ENCODE assay signal across 27 cellular contexts in genomic region chr11:75203138-75203537, GRCh38. TPM values are rescaled to one million over a fixed set of nuclear protein-coding genes. Genes with fewer than 3 reads are reported as not detected.
DNase-seq lines count a peak whose midpoint lies in the region; ATAC-seq and TF ChIP-seq lines count a peak whose summit lies in the region.
"Had no signal": no experiment of that assay in that cellular context is flagged by ENCODE, and none has a peak within 500 bp of the region (broad histone marks: within the 10 kb centered on the region; RNA-seq: fewer than 3 reads in every experiment).

No MANE protein-coding gene starts in this region.

- no peak for TF ChIP-seq POLR2A in right lobe of liver (IDR thresholded peaks at IDR 0.05)

- H3K4me3 ChIP-seq in endodermal cell (ENCODE audit: low read length): no peak overlapping the region
- no peak overlapping the region for H3K4me3 ChIP-seq in right lobe of liver
- H3K4me3 ChIP-seq: GM23338, HAP-1, Peyer's patch, SK-N-MC had no signal

- intact Hi-C loops in right lobe of liver (cut with DNase I) (loop anchor here in 1 of 2 donors (5.0 kb wide), 1 partner anchor 36 kb away; no protein-coding TSS in a partner anchor), sciatic nerve (cut with DNase I) (no loop called here)

- H3K27ac ChIP-seq in endodermal cell (ENCODE audit: low read depth, low read length) (no peak overlapping the region), right lobe of liver (peak overlapping the region; percentile 20 to 90 (median 68))
- H3K27ac ChIP-seq: KMS-11, SK-N-MC had no signal

- H3K9ac ChIP-seq in endodermal cell (ENCODE audit: extremely low read depth, low read length, poor library complexity, severe bottlenecking): no peak overlapping the region
- H3K9ac ChIP-seq: KMS-11 had no signal

- peaks cover 4% of the 10 kb centered on the region for H3K27me3 Mint-ChIP-seq in endodermal cell (ENCODE audit: insufficient read depth)
- H3K27me3 Mint-ChIP-seq in stimulated activated memory B cell treated with anti-CD40 and anti-IgM and Interleukin-4, amounts not matched to agents 10 μg/mL and 1 μg/mL and 100 μg/mL, for 72 hours: no peaks in the 10 kb centered on the region
- H3K27me3 Mint-ChIP-seq in stimulated activated naive B cell treated with anti-CD40 and anti-IgM and Interleukin-4, amounts not matched to agents 10 μg/mL and 1 μg/mL and 100 μg/mL, for 72 hours: peaks cover 13 to 23% of the 10 kb centered on the region in 2 donors

- 88 to 94% methylated on average over 3 to 13 of the region's 13 CpGs for WGBS in endodermal cell (ENCODE audit: insufficient coverage in 1 of 2, insufficient read length in 1 of 2), 2 experiments
- WGBS in right lobe of liver (ENCODE audit: insufficient coverage, low coverage, low lambda C conversion rate, missing lambda C conversion rate): 80% methylated on average over 1 of the region's 13 CpGs

- H3K27me3 ChIP-seq in endodermal cell (ENCODE audit: control insufficient read depth, insufficient read depth, low read length, poor library complexity, severe bottlenecking) (peaks cover 12% of the 10 kb centered on the region), right lobe of liver (no peaks in the 10 kb centered on the region)
- H3K27me3 ChIP-seq: Peyer's patch had no signal

- H3K36me3 ChIP-seq in endodermal cell (ENCODE audit: control insufficient read depth, insufficient read depth, low read length): no peaks in the 10 kb centered on the region
- H3K36me3 ChIP-seq in right lobe of liver: peaks cover 0 to 52% (median 11%) of the 10 kb centered on the region in 4 donors
- H3K36me3 ChIP-seq: HAP-1 had no signal

- ATAC-seq in right lobe of liver: no peak
- peak; percentile 5 for ATAC-seq in stimulated activated memory B cell treated with anti-CD40 and anti-IgM and Interleukin-4, amounts not matched to agents 10 μg/mL and 1 μg/mL and 100 μg/mL, for 72 hours
- no peak for ATAC-seq in stimulated activated naive B cell treated with anti-CD40 and anti-IgM and Interleukin-4, amounts not matched to agents 10 μg/mL and 1 μg/mL and 100 μg/mL, for 72 hours (replicated peaks)
- no peak for ATAC-seq in sciatic nerve
- ATAC-seq: GM23338 had no signal

- no peaks in the 10 kb centered on the region for H3K36me3 Mint-ChIP-seq in endodermal cell (ENCODE audit: low read depth)
- no peaks in the 10 kb centered on the region for H3K36me3 Mint-ChIP-seq in stimulated activated memory B cell treated with anti-CD40 and anti-IgM and Interleukin-4, amounts not matched to agents 10 μg/mL and 1 μg/mL and 100 μg/mL, for 72 hours
- no peaks in the 10 kb centered on the region for H3K36me3 Mint-ChIP-seq in stimulated activated naive B cell treated with anti-CD40 and anti-IgM and Interleukin-4, amounts not matched to agents 10 μg/mL and 1 μg/mL and 100 μg/mL, for 72 hours
- H3K36me3 Mint-ChIP-seq: CD4-positive, CD25-positive, alpha-beta regulatory T cell; IgD-negative memory B cell had no signal

- H3K9me3 Mint-ChIP-seq in endodermal cell: no peaks in the 10 kb centered on the region
- no peaks in the 10 kb centered on the region for H3K9me3 Mint-ChIP-seq in stimulated activated memory B cell treated with anti-CD40 and anti-IgM and Interleukin-4, amounts not matched to agents 10 μg/mL and 1 μg/mL and 100 μg/mL, for 72 hours
- no peaks in the 10 kb centered on the region for H3K9me3 Mint-ChIP-seq in stimulated activated naive B cell treated with anti-CD40 and anti-IgM and Interleukin-4, amounts not matched to agents 10 μg/mL and 1 μg/mL and 100 μg/mL, for 72 hours
- H3K9me3 Mint-ChIP-seq: CD4-positive, CD25-positive, alpha-beta regulatory T cell; GM23338; HFFc6; IgD-negative memory B cell had no signal

- H3K9me3 ChIP-seq in endodermal cell (ENCODE audit: control insufficient read depth, low read length) (no peaks in the 10 kb centered on the region), right lobe of liver (no peaks in the 10 kb centered on the region)
- H3K9me3 ChIP-seq: HAP-1, Peyer's patch had no signal

- no peak overlapping the region for H3K4me3 Mint-ChIP-seq in endodermal cell
- no peak overlapping the region for H3K4me3 Mint-ChIP-seq in stimulated activated memory B cell treated with anti-CD40 and anti-IgM and Interleukin-4, amounts not matched to agents 10 μg/mL and 1 μg/mL and 100 μg/mL, for 72 hours
- no peak overlapping the region for H3K4me3 Mint-ChIP-seq in stimulated activated naive B cell treated with anti-CD40 and anti-IgM and Interleukin-4, amounts not matched to agents 10 μg/mL and 1 μg/mL and 100 μg/mL, for 72 hours
- H3K4me3 Mint-ChIP-seq: CD4-positive, CD25-positive, alpha-beta regulatory T cell; GM23338; HFFc6; IgD-negative memory B cell had no signal

- no peak overlapping the region for H3K27ac Mint-ChIP-seq in endodermal cell
- no peak overlapping the region for H3K27ac Mint-ChIP-seq in stimulated activated memory B cell treated with anti-CD40 and anti-IgM and Interleukin-4, amounts not matched to agents 10 μg/mL and 1 μg/mL and 100 μg/mL, for 72 hours
- H3K27ac Mint-ChIP-seq in stimulated activated naive B cell treated with anti-CD40 and anti-IgM and Interleukin-4, amounts not matched to agents 10 μg/mL and 1 μg/mL and 100 μg/mL, for 72 hours: no peak overlapping the region
- H3K27ac Mint-ChIP-seq: CD4-positive, CD25-positive, alpha-beta regulatory T cell; GM23338; HFFc6; IgD-negative memory B cell had no signal

- TF ChIP-seq CTCF in endodermal cell (conservative IDR thresholded peaks at IDR 0.05) (no peak), right lobe of liver (IDR thresholded peaks at IDR 0.05) (no peak)

- peak; percentile 10 for DNase-seq in NCI-H748 (lab: John Stamatoyannopoulos, UW; ENCODE audit: unreplicated experiment)
- DNase-seq in NCI-H748 treated with DMSO at 0.1 percent for 48 hours (lab: John Stamatoyannopoulos, UW): no peak
- DNase-seq in endodermal cell: peak; percentile 48
- DNase-seq in right lobe of liver: peak in 1 of 3 donors; percentile 51
- DNase-seq in stimulated activated naive B cell treated with anti-CD40 and anti-IgM and Interleukin-4, amounts not matched to agents 10 μg/mL and 1 μg/mL and 100 μg/mL, for 72 hours: no peak
- no peak for DNase-seq in CD1c-positive myeloid dendritic cell (ENCODE audit: extremely low spot score)
- DNase-seq in sciatic nerve (ENCODE audit: low spot score): no peak
- DNase-seq: CD4-positive, CD25-positive, alpha-beta regulatory T cell; DMS79; EL; GF-D8; HFFc6; MM.1S; NCI-H2029 treated with DMSO at 0.1 percent for 48 hours; NCI-H2171 treated with DMSO at 0.1 percent for 48 hours; NCI-H345; SHP77 treated with DMSO at 0.1 percent for 48 hours had no signal

- H3K4me1 ChIP-seq in endodermal cell (ENCODE audit: control insufficient read depth, insufficient read depth, low read length) (no peaks in the 10 kb centered on the region), right lobe of liver (peaks cover 0 to 40% (median 10%) of the 10 kb centered on the region in 4 donors)

- peaks cover 17% of the 10 kb centered on the region for H3K4me1 Mint-ChIP-seq in endodermal cell
- H3K4me1 Mint-ChIP-seq in stimulated activated memory B cell treated with anti-CD40 and anti-IgM and Interleukin-4, amounts not matched to agents 10 μg/mL and 1 μg/mL and 100 μg/mL, for 72 hours: no peaks in the 10 kb centered on the region
- H3K4me1 Mint-ChIP-seq in stimulated activated naive B cell treated with anti-CD40 and anti-IgM and Interleukin-4, amounts not matched to agents 10 μg/mL and 1 μg/mL and 100 μg/mL, for 72 hours: no peaks in the 10 kb centered on the region
- H3K4me1 Mint-ChIP-seq: CD4-positive, CD25-positive, alpha-beta regulatory T cell; IgD-negative memory B cell had no signal

RNA-seq across cellular contexts. Expression of gene TPBGL, which starts 37.4 kb away (rescaled TPM):
- total RNA-seq in endodermal cell (under 1 TPM in 1 of 2 donors, not detected in 1; 0.13 TPM), right lobe of liver (not detected), sciatic nerve (0.31 TPM)
- 0.28 TPM for polyA plus RNA-seq in endodermal cell (2013, experiment 1 of 2)
- 0.21 TPM for polyA plus RNA-seq in endodermal cell (2013, experiment 2 of 2)
- total RNA-seq: A172, HFFc6, OCI-LY7 had no signal
- polyA plus RNA-seq: BJ, IgD-negative memory B cell had no signal

RNA-seq across cellular contexts. Expression of gene SLCO2B1, which starts 52.2 kb away (rescaled TPM):
- 1 to 10 TPM; 1.1 to 1.9 TPM for total RNA-seq in endodermal cell
- polyA plus RNA-seq in endodermal cell (2013, experiment 1 of 2): 0.71 TPM
- 0.21 TPM for polyA plus RNA-seq in endodermal cell (2013, experiment 2 of 2)
- total RNA-seq in right lobe of liver: 100 to 1,000 TPM; 145 to 316 (median 199) TPM
- 81.1 TPM for total RNA-seq in sciatic nerve
- total RNA-seq: CD4-positive, CD25-positive, alpha-beta regulatory T cell; GM23338; HFFc6 had no signal
- polyA plus RNA-seq: BJ; CD4-positive, CD25-positive, alpha-beta regulatory T cell; GM23338; IgD-negative memory B cell had no signal

Comparison
In these comparisons a context has a peak if more than half of its experiments do, and no peak if none do; other contexts are left out.
1. DNase-seq: peak in NCI-H748 (single experiment) and endodermal cell (single experiment); none in NCI-H748 treated with DMSO at 0.1 percent for 48 hours (single experiment), stimulated activated naive B cell treated with anti-CD40 and anti-IgM and Interleukin-4, amounts not matched to agents 10 μg/mL and 1 μg/mL and 100 μg/mL, for 72 hours (single experiment), CD1c-positive myeloid dendritic cell (single experiment) and sciatic nerve (single experiment).
2. RNA of gene SLCO2B1, which starts 52.2 kb away (total RNA-seq): 145 to 316 TPM in right lobe of liver and 81.1 TPM in sciatic nerve (single experiment); 1.1 to 1.9 TPM in endodermal cell; every median in the first group is over 10 times any median in the second.